1 cellular context compared by ENCODE assay signal in the genomic region with DNA sequence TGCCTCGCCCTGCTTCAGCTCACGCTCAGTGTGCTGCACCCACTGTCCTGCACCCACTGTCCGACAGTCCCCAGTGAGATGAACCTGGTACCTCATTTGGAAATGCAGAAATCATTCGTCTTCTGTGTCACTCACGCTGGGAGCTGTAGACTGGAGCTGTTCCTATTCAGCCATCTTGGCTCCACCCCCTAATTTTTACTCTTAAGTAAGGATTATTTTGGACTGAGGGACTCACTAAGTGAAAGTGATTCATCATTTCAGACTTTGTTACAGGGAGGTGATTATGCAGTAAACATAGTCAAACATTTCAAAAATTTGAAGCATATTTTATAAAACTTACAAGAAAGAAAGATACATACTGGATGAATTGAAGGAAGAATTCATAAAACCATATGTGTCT.
TF ChIP-seq lines count a peak whose summit lies in the region.
"Not testable (repeated sequence)": the region's sequence is repeated elsewhere in the genome, so short reads cannot be mapped to it uniquely, and the experiment has no call there.

No MANE protein-coding gene starts in this region.

TF ChIP-seq in K562, 482 proteins besides CTCF, POLR2A, EP300 and RAD21:
- TF ChIP-seq PKNOX1 (IDR thresholded peaks at IDR 0.05), result peak; percentile 80
- TF ChIP-seq C11orf30 (IDR thresholded peaks at IDR 0.05; ENCODE audit: low read depth), result peak; percentile 16; the same call in 1 of the 2 replicates
- TF ChIP-seq YY1 (IDR thresholded peaks at IDR 0.05; ENCODE audit: borderline replicate concordance in 1 of 3, control insufficient read depth in 1 of 3, extremely low read depth in 1 of 3, insufficient read depth in 3 of 3, insufficient read length in 1 of 3, insufficient replicate concordance in 2 of 3, low read depth in 1 of 3, low read length in 2 of 3), result peak in 1 of 3 experiments; percentile 55
- not testable (repeated sequence) for TF ChIP-seq PBX2 (CRISPR knock-in tag; IDR thresholded peaks at IDR 0.05; ENCODE audit: low read depth); JUND (IDR thresholded peaks at IDR 0.05; ENCODE audit: borderline replicate concordance, low read depth, low read length)
- TF ChIP-seq PBX2 (tag; conservative IDR thresholded peaks at IDR 0.05; ENCODE audit: low read depth), result peak; percentile 45; the same call in 1 of the 2 replicates
- TF ChIP-seq L3MBTL2 (IDR thresholded peaks at IDR 0.05), result peak; percentile 37; the same call in 1 of the 2 replicates
- TF ChIP-seq MEIS2 (IDR thresholded peaks at IDR 0.05; ENCODE audit: partially characterized antibody), result peak; percentile 36
- TF ChIP-seq JUND (tag; IDR thresholded peaks at IDR 0.05; ENCODE audit: borderline replicate concordance, low read depth, low read length), result 0 out of 3 replicates have a peak, but pooled peaks have one; percentile 8
- 0 out of 2 replicates have a peak, but pooled peaks have one; percentile 12 for TF ChIP-seq MAFG (tag; conservative IDR thresholded peaks at IDR 0.05)
